12 cellular contexts compared by ENCODE assay signal in genomic region chr13:114035583-114036501, GRCh38.
A peak's percentile ranks its signal among the peaks of the same experiment; 100 is the strongest.
DNase-seq lines count a peak whose midpoint lies in the region; TF ChIP-seq lines count a peak whose summit lies in the region.
"Had no signal": no experiment of that assay in that cellular context is flagged by ENCODE, and none has a peak within 500 bp of the region (broad histone marks: within the 10 kb centered on the region; RNA-seq: fewer than 3 reads in every experiment).

No MANE protein-coding gene starts in this region.

- H3K4me3 Mint-ChIP-seq in nephron progenitor cell (peak overlapping the region; percentile 36), mesothelial cell of epicardium (no peak overlapping the region)

- TF ChIP-seq CTCF in AG04450 (IDR thresholded peaks at IDR 0.05; ENCODE audit: low read depth, low read length) (no peak), fibroblast of lung (conservative IDR thresholded peaks at IDR 0.05 in 1 of 2, IDR thresholded peaks at IDR 0.05 in 1 of 2; ENCODE audit: low read depth in 1 of 2, low read length in 2 of 2) (no peak), nephron progenitor cell (IDR thresholded peaks at IDR 0.05) (no peak), mesothelial cell of epicardium (IDR thresholded peaks at IDR 0.05; ENCODE audit: unreplicated experiment) (no peak)

- H3K4me1 ChIP-seq in NT2/D1 (ENCODE audit: insufficient read depth, insufficient read length) (peaks cover 30% of the 10 kb centered on the region), fibroblast of lung (ENCODE audit: control insufficient read depth, extremely low read depth, insufficient read depth, low read length) (peaks cover 41% of the 10 kb centered on the region)
- H3K4me1 ChIP-seq: pancreas had no signal

- H4K20me1 ChIP-seq in fibroblast of lung (ENCODE audit: control insufficient read depth, extremely low read depth, insufficient read depth, low read length) = no peaks in the 10 kb centered on the region

- H3K9me3 Mint-ChIP-seq in nephron progenitor cell (peaks cover 6% of the 10 kb centered on the region), mesothelial cell of epicardium (no peaks in the 10 kb centered on the region)

- CTCF ChIA-PET in AG04450 (lab: Charles Lee) = interaction anchor here (0.8 kb wide), 1 partner anchor 10 kb away, joined by 3 read pairs; no protein-coding TSS in a partner anchor

- POLR2A ChIA-PET in AG04450 (lab: Yijun Ruan, JAX) = no interaction called here

- peaks cover 7% of the 10 kb centered on the region for H3K27me3 Mint-ChIP-seq in nephron progenitor cell (ENCODE audit: low read depth, poor library complexity)
- H3K27me3 Mint-ChIP-seq in mesothelial cell of epicardium (ENCODE audit: low read depth) = no peaks in the 10 kb centered on the region

- peak overlapping the region; percentile 76 for H3K4me2 ChIP-seq in fibroblast of lung (ENCODE audit: extremely low read depth, insufficient read depth, low read length)

- H3K9me3 ChIP-seq in AG04450 (ENCODE audit: control insufficient read depth, insufficient read depth, low read length) (peaks cover 22% of the 10 kb centered on the region; the same call in 1 of the 2 replicates), NT2/D1 (ENCODE audit: insufficient read depth, low read length) (no peaks in the 10 kb centered on the region), fibroblast of lung (ENCODE audit: control insufficient read depth, insufficient read depth, low read depth, low read length) (no peaks in the 10 kb centered on the region)
- H3K9me3 ChIP-seq: pancreas had no signal

- H3K27ac ChIP-seq in AG04450 (ENCODE audit: low read depth, low read length) (peak overlapping the region; percentile 39), fibroblast of lung (ENCODE audit: insufficient read depth, low read length) (peak overlapping the region; percentile 83)
- H3K27ac ChIP-seq: pancreas had no signal

- H3K9ac ChIP-seq in NT2/D1 (ENCODE audit: insufficient read length, low read depth) (peak overlapping the region; percentile 26), fibroblast of lung (ENCODE audit: insufficient read depth, low read length) (peak overlapping the region; percentile 46)

- no peak for DNase-seq in AG04450 (ENCODE audit: low read depth, low spot score)
- no peak for DNase-seq in NT2/D1 (ENCODE audit: low read depth, low spot score)
- peak; percentile 41 to 59 for DNase-seq in fibroblast of lung (ENCODE audit: low read depth in 2 of 2)
- DNase-seq in nephron progenitor cell = peak; percentile 45
- no peak for DNase-seq in foreskin melanocyte
- DNase-seq in GM03348 (ENCODE audit: low spot score) = no peak
- no peak for DNase-seq in mesothelial cell of epicardium (ENCODE audit: low spot score in 2 of 2, unreplicated experiment in 2 of 2)
- DNase-seq in NCI-H2029 treated with DMSO at 0.1 percent for 48 hours (lab: John Stamatoyannopoulos, UW) = no peak
- DNase-seq: KBM-7; stimulated activated naive CD4-positive, alpha-beta T cell treated with Interleukin-2 at 50 U/mL for 16 hours had no signal

- H3K27me3 ChIP-seq in AG04450 (ENCODE audit: control insufficient read depth, insufficient read depth, low read length) (no peaks in the 10 kb centered on the region), NT2/D1 (ENCODE audit: insufficient read depth, insufficient read length) (no peaks in the 10 kb centered on the region), fibroblast of lung (ENCODE audit: control insufficient read depth, insufficient read depth, low read length) (no peaks in the 10 kb centered on the region)
- H3K27me3 ChIP-seq: BLaER1 treated with 17β-estradiol and CSF1 and Interleukin-3, amounts not matched to agents 10 nM and 100 nM; pancreas had no signal

- no peak overlapping the region for H3K4me3 ChIP-seq in AG04450 (ENCODE audit: low read depth, low read length)
- H3K4me3 ChIP-seq in NT2/D1 (ENCODE audit: insufficient read length, low read depth) = no peak overlapping the region
- H3K4me3 ChIP-seq in fibroblast of lung (replicated peaks in 1 of 4; ENCODE audit: control extremely low read depth in 1 of 4, insufficient read depth in 1 of 4, low read depth in 3 of 4, low read length in 4 of 4) = no peak overlapping the region
- H3K4me3 ChIP-seq: BLaER1 treated with 17β-estradiol and CSF1 and Interleukin-3, amounts not matched to agents 10 nM and 100 nM; pancreas had no signal

- H2AFZ ChIP-seq in fibroblast of lung (ENCODE audit: low read length) = no peak overlapping the region

- H3K36me3 ChIP-seq in NT2/D1 (ENCODE audit: insufficient read depth, insufficient read length, low read length) = peaks cover 12% of the 10 kb centered on the region
- H3K36me3 ChIP-seq in fibroblast of lung (ENCODE audit: control insufficient read depth, insufficient read depth, low read length) = peaks cover 19% of the 10 kb centered on the region
- H3K36me3 ChIP-seq: pancreas had no signal

- peaks cover 89% of the 10 kb centered on the region for H3K79me2 ChIP-seq in fibroblast of lung (ENCODE audit: control insufficient read depth, insufficient read depth, low read length)

- peaks cover 66% of the 10 kb centered on the region for H3K4me1 Mint-ChIP-seq in nephron progenitor cell
- peaks cover 23% of the 10 kb centered on the region for H3K4me1 Mint-ChIP-seq in mesothelial cell of epicardium

- H3K27ac Mint-ChIP-seq in nephron progenitor cell (peak overlapping the region; percentile 59), mesothelial cell of epicardium (no peak overlapping the region)

- H3K36me3 Mint-ChIP-seq in nephron progenitor cell (ENCODE audit: low read depth) (peaks cover 27% of the 10 kb centered on the region), mesothelial cell of epicardium (peaks cover 2% of the 10 kb centered on the region)

Comparison
In these comparisons a context has a peak if more than half of its experiments do, and no peak if none do; other contexts are left out.
1. DNase-seq: peak in fibroblast of lung (2 of 2) and nephron progenitor cell (single experiment); none in AG04450 (single experiment), NT2/D1 (single experiment), foreskin melanocyte (single experiment), GM03348 (single experiment), mesothelial cell of epicardium (0 of 2) and NCI-H2029 treated with DMSO at 0.1 percent for 48 hours (single experiment).